In genomic region chr2:101038455-101039255, GRCh38 we compare ENCODE assay signal across 8 cellular contexts. TPM values are rescaled to one million over a fixed set of nuclear protein-coding genes. Genes with fewer than 3 reads are reported as not detected.
DNase-seq lines count a peak whose midpoint lies in the region; ATAC-seq and TF ChIP-seq lines count a peak whose summit lies in the region.

No MANE protein-coding gene starts in this region.

- H3K4me1 ChIP-seq in suprapubic skin (no peaks in the 10 kb centered on the region), ovary (ENCODE audit: insufficient read depth) (no peaks in the 10 kb centered on the region)

- intact Hi-C loops in ovary (cut with DNase I), result loop anchor here (5.0 to 10.0 kb wide), 3 partner anchors 114 to 169 kb away; partner anchors contain the start of gene TBC1D8 (in 1 of the 4)

- H3K27ac ChIP-seq in suprapubic skin (no peak overlapping the region), ovary (no peak overlapping the region)

- H3K27me3 ChIP-seq in suprapubic skin (no peaks in the 10 kb centered on the region), ovary (no peaks in the 10 kb centered on the region)

- no peak overlapping the region for H3K4me3 ChIP-seq in fibroblast of pulmonary artery (replicated peaks; ENCODE audit: low read depth, low read length)
- H3K4me3 ChIP-seq in suprapubic skin, result no peak overlapping the region
- no peak overlapping the region for H3K4me3 ChIP-seq in ovary

- 90% methylated on average over 21 of the region's 21 CpGs for WGBS in suprapubic skin
- 93 to 96% (median 94%) methylated on average over 21 of the region's 21 CpGs for WGBS in ovary, 3 donors

- TF ChIP-seq CTCF in fibroblast of pulmonary artery (IDR thresholded peaks at IDR 0.05; ENCODE audit: low read length, missing control alignments), result peak; percentile 60
- TF ChIP-seq CTCF in suprapubic skin (IDR thresholded peaks at IDR 0.05), result peak; percentile 22 to 56
- no peak for TF ChIP-seq CTCF in ovary (IDR thresholded peaks at IDR 0.05)

- H3K9me3 ChIP-seq in suprapubic skin (no peaks in the 10 kb centered on the region), ovary (no peaks in the 10 kb centered on the region)

- TF ChIP-seq POLR2A in suprapubic skin (IDR thresholded peaks at IDR 0.05), result no peak
- no peak for TF ChIP-seq POLR2A in ovary (IDR thresholded peaks at IDR 0.05)

- H3K36me3 ChIP-seq in suprapubic skin, result peaks cover 58% of the 10 kb centered on the region
- no peaks in the 10 kb centered on the region for H3K36me3 ChIP-seq in ovary

- ATAC-seq in HG03565 (IDR thresholded peaks at IDR 0.05; ENCODE audit: unreplicated experiment), result no peak

- peak; percentile 38 for DNase-seq in stimulated activated CD4-positive, alpha-beta T cell treated with anti-CD3 and anti-CD28 coated beads, Interleukin-1b, Interleukin-23, amount 100 ng/mL, for 48 hours
- DNase-seq in stimulated activated CD4-positive, alpha-beta T cell treated with anti-CD3 and anti-CD28 coated beads, Interleukin-12 subunit alpha, Interleukin-12 subunit beta, amount 100 ng/mL, for 4 hours, result no peak
- DNase-seq in RKO (ENCODE audit: low spot score), result peak; percentile 38
- peak; percentile 31 for DNase-seq in fibroblast of pulmonary artery (ENCODE audit: low read depth)
- no peak for DNase-seq in suprapubic skin (ENCODE audit: low spot score in 2 of 2)
- no peak for DNase-seq in midbrain (lab: John Stamatoyannopoulos, UW)
- DNase-seq in ovary, result no peak

- TF ChIP-seq EP300 in suprapubic skin (IDR thresholded peaks at IDR 0.05) (no peak), ovary (IDR thresholded peaks at IDR 0.05) (no peak)

RNA-seq across cellular contexts. Expression of gene RPL31, which starts 36.6 kb away (rescaled TPM):
- total RNA-seq in suprapubic skin (1,000 to 10,000 TPM; 1,149 to 1,835 (median 1,682) TPM), ovary (1,000 to 10,000 TPM; 2,349 to 3,823 (median 3,072) TPM)
- over 10,000 TPM in 1 of 2 donors, 1,000 to 10,000 TPM in 1; 3,276 to 14,384 TPM for polyA plus RNA-seq in ovary

Comparison
In these comparisons a context has a peak if more than half of its experiments do, and no peak if none do; other contexts are left out.
1. DNase-seq: peak in stimulated activated CD4-positive, alpha-beta T cell treated with anti-CD3 and anti-CD28 coated beads, Interleukin-1b, Interleukin-23, amount 100 ng/mL, for 48 hours (single experiment), RKO (single experiment) and fibroblast of pulmonary artery (single experiment); none in stimulated activated CD4-positive, alpha-beta T cell treated with anti-CD3 and anti-CD28 coated beads, Interleukin-12 subunit alpha, Interleukin-12 subunit beta, amount 100 ng/mL, for 4 hours (single experiment), suprapubic skin (0 of 2), midbrain (single experiment) and ovary (0 of 5).
2. CTCF ChIP-seq: peak in fibroblast of pulmonary artery (single experiment) and suprapubic skin (2 of 2); none in ovary (0 of 3).